In genomic region chr19:34867631-34868030, GRCh38 we compare ENCODE assay signal across 3 cellular contexts.
A peak's percentile ranks its signal among the peaks of the same experiment; 100 is the strongest.
TF ChIP-seq lines count a peak whose summit lies in the region.

No MANE protein-coding gene starts in this region.

TF ChIP-seq in A549, 52 proteins besides CTCF, POLR2A, EP300 and RAD21:
- TF ChIP-seq ELK1 (IDR thresholded peaks at IDR 0.05; ENCODE audit: low read depth, low read length) (no peak), ZFP36 (IDR thresholded peaks at IDR 0.05; ENCODE audit: borderline replicate concordance, partially characterized antibody) (no peak), FOSL2 (IDR thresholded peaks at IDR 0.05) (no peak), FOSL2 (CRISPR knock-in tag; IDR thresholded peaks at IDR 0.05) (no peak), ZNF302 (CRISPR knock-in tag; IDR thresholded peaks at IDR 0.05) (no peak), HOXB13 (CRISPR knock-in tag; IDR thresholded peaks at IDR 0.05; ENCODE audit: low read depth) (no peak)

TF ChIP-seq in GM23338, 12 proteins besides CTCF, POLR2A, EP300 and RAD21 (continued from another document and continues in another):
- TF ChIP-seq REST (IDR thresholded peaks at IDR 0.05; ENCODE audit: unreplicated experiment) (no peak), EZH2 (IDR thresholded peaks at IDR 0.05; ENCODE audit: low read depth, unreplicated experiment) (no peak), NANOG (IDR thresholded peaks at IDR 0.05; ENCODE audit: borderline replicate concordance) (no peak), POLR2AphosphoS5 (IDR thresholded peaks at IDR 0.05; ENCODE audit: low read depth) (no peak), ZNF462 (CRISPR knock-in tag; IDR thresholded peaks at IDR 0.05) (no peak), ETS1 (IDR thresholded peaks at IDR 0.05) (no peak), ZNF331 (CRISPR knock-in tag; IDR thresholded peaks at IDR 0.05; ENCODE audit: low read depth) (no peak), STAT1 (IDR thresholded peaks at IDR 0.05; ENCODE audit: unreplicated experiment) (no peak), CREB1 (CRISPR knock-in tag; IDR thresholded peaks at IDR 0.05; ENCODE audit: low read depth) (no peak), EZH2phosphoT487 (IDR thresholded peaks at IDR 0.05; ENCODE audit: unreplicated experiment) (no peak)

TF ChIP-seq in K562, 482 proteins besides CTCF, POLR2A, EP300 and RAD21:
- TF ChIP-seq, protein P1, sequence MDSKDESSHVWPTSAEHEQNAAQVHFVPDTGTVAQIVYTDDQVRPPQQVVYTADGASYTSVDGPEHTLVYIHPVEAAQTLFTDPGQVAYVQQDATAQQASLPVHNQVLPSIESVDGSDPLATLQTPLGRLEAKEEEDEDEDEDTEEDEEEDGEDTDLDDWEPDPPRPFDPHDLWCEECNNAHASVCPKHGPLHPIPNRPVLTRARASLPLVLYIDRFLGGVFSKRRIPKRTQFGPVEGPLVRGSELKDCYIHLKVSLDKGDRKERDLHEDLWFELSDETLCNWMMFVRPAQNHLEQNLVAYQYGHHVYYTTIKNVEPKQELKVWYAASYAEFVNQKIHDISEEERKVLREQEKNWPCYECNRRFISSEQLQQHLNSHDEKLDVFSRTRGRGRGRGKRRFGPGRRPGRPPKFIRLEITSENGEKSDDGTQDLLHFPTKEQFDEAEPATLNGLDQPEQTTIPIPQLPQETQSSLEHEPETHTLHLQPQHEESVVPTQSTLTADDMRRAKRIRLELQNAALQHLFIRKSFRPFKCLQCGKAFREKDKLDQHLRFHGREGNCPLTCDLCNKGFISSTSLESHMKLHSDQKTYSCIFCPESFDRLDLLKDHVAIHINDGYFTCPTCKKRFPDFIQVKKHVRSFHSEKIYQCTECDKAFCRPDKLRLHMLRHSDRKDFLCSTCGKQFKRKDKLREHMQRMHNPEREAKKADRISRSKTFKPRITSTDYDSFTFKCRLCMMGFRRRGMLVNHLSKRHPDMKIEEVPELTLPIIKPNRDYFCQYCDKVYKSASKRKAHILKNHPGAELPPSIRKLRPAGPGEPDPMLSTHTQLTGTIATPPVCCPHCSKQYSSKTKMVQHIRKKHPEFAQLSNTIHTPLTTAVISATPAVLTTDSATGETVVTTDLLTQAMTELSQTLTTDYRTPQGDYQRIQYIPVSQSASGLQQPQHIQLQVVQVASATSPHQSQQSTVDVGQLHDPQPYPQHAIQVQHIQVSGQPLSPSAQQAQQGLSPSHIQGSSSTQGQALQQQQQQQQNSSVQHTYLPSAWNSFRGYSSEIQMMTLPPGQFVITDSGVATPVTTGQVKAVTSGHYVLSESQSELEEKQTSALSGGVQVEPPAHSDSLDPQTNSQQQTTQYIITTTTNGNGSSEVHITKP (IDR thresholded peaks at IDR 0.05; ENCODE audit: partially characterized antibody) = peak; percentile 57
- no peak for TF ChIP-seq SRF (CRISPR knock-in tag; IDR thresholded peaks at IDR 0.05)
